ENCODE assay signal across 19 cellular contexts in the genomic region with DNA sequence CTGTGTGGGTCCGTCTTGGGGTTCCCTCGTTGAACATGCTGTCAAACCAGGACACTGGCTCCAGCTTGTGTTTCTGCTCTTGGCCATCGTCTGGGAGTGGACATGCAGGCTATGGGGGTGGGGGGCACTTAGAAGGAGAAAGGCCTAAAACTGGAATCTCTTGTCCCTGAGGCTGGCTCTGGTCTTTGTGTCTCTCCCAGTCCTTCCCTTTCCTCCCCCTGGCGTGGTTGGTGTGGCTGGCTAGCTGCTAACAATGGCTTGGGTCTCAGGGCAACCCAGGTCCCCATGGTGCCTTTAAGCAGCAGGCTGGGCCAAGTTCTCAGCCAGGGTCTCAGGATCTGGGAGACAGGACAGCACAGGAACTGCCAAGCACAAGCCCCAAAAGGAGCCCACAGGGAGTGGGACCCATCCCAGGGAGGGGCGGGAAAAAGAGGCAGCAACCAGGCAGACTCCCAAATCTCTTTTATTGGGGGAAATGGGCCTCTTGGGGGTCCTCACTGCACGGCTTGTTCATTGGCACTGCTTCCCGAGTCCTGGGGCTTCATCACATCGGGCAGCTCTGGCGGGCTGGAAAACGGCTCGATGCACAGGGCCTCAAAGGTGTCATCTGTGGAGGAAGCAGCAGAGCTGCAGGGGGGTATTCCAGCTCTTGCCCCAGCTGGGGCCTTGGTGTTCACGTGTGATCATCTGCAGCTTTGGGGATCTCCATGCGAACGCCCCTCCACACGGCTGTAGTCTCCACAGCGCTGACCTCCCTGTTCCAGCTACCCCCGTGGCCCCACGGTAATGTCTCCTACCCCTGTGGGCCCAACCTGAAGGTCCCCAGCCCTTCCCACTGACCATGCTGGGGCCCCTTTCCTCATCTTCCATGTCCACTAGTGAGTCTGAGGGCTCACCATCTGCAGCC. TPM values are rescaled to one million over a fixed set of nuclear protein-coding genes. Genes with fewer than 3 reads are reported as not detected.
DNase-seq lines count a peak whose midpoint lies in the region; ATAC-seq, FAIRE-seq and TF ChIP-seq lines count a peak whose summit lies in the region.
"Had no signal": no experiment of that assay in that cellular context is flagged by ENCODE, and none has a peak within 500 bp of the region (broad histone marks: within the 10 kb centered on the region; RNA-seq: fewer than 3 reads in every experiment).

No MANE protein-coding gene starts in this region.

- CTCF ChIA-PET in AG04450 (lab: Charles Lee): no interaction called here

- H3K36me3 Mint-ChIP-seq in activated naive CD8-positive, alpha-beta T cell: no peaks in the 10 kb centered on the region
- H3K36me3 Mint-ChIP-seq in natural killer cell treated with Interleukin-12 subunit alpha and Interleukin-12 subunit beta and Interleukin-15 and Interleukin-18, amount 100 ng/mL, for 72 hours: peaks cover 15% of the 10 kb centered on the region

- peak; percentile 49 for TF ChIP-seq POLR2A in GM12892 (IDR thresholded peaks at IDR 0.05; ENCODE audit: low read depth, low read length)

- H3K27ac ChIP-seq in AG04450 (ENCODE audit: low read depth, low read length): peak overlapping the region; percentile 21

- POLR2A ChIA-PET in AG04450 (lab: Yijun Ruan, JAX): interaction anchor here (1.1 kb wide), 1 partner anchor 19 kb away, joined by 3 read pairs; the partner anchor contains the start of gene SRRM2

- H3K9me3 Mint-ChIP-seq in activated naive CD8-positive, alpha-beta T cell (ENCODE audit: low read depth): no peaks in the 10 kb centered on the region
- no peaks in the 10 kb centered on the region for H3K9me3 Mint-ChIP-seq in natural killer cell treated with Interleukin-12 subunit alpha and Interleukin-12 subunit beta and Interleukin-15 and Interleukin-18, amount 100 ng/mL, for 72 hours

- H3K4me3 Mint-ChIP-seq in activated naive CD8-positive, alpha-beta T cell: no peak overlapping the region
- no peak overlapping the region for H3K4me3 Mint-ChIP-seq in natural killer cell treated with Interleukin-12 subunit alpha and Interleukin-12 subunit beta and Interleukin-15 and Interleukin-18, amount 100 ng/mL, for 72 hours

- FAIRE-seq in GM12892 (lab: Jason Lieb, UNC): no peak
- FAIRE-seq: D721Med had no signal

- no peak overlapping the region for H3K4me3 ChIP-seq in AG04450 (ENCODE audit: low read depth, low read length)
- H3K4me3 ChIP-seq: esophagus muscularis mucosa had no signal

- TF ChIP-seq CTCF in AG04450 (IDR thresholded peaks at IDR 0.05; ENCODE audit: low read depth, low read length): no peak

- peaks cover 35% of the 10 kb centered on the region for H3K4me1 Mint-ChIP-seq in activated naive CD8-positive, alpha-beta T cell (ENCODE audit: low read depth)
- peaks cover 30 to 40% of the 10 kb centered on the region in 2 donors for H3K4me1 Mint-ChIP-seq in natural killer cell treated with Interleukin-12 subunit alpha and Interleukin-12 subunit beta and Interleukin-15 and Interleukin-18, amount 100 ng/mL, for 72 hours (ENCODE audit: low read depth in 2 of 2)

- H3K9me3 ChIP-seq in AG04450 (ENCODE audit: control insufficient read depth, insufficient read depth, low read length): no peaks in the 10 kb centered on the region; the same call in 1 of the 2 replicates
- H3K9me3 ChIP-seq: esophagus muscularis mucosa had no signal

- DNase-seq in AG04450 (ENCODE audit: low read depth, low spot score) (no peak), GM12892 (ENCODE audit: insufficient read length) (no peak), NCI-H1436 (lab: John Stamatoyannopoulos, UW) (no peak), HCEC 1CT (no peak), RPMI8226 (no peak)
- DNase-seq in natural killer cell treated with Interleukin-12 subunit alpha and Interleukin-12 subunit beta and Interleukin-15 and Interleukin-18, amount 100 ng/mL, for 72 hours (ENCODE audit: low spot score): no peak
- DNase-seq: H7, NCI-H1436 treated with DMSO at 0.1 percent for 48 hours, NCI-H526 treated with DMSO at 0.1 percent for 48 hours, retina, SHP77 treated with DMSO at 0.1 percent for 48 hours had no signal

- peak overlapping the region; percentile 50 for H3K27ac Mint-ChIP-seq in activated naive CD8-positive, alpha-beta T cell
- H3K27ac Mint-ChIP-seq in natural killer cell treated with Interleukin-12 subunit alpha and Interleukin-12 subunit beta and Interleukin-15 and Interleukin-18, amount 100 ng/mL, for 72 hours: peak overlapping the region; percentile 30 to 60

- ATAC-seq in natural killer cell treated with Interleukin-12 subunit alpha and Interleukin-12 subunit beta and Interleukin-15 and Interleukin-18, amount 100 ng/mL, for 72 hours: no peak
- ATAC-seq in GM21723 (IDR thresholded peaks at IDR 0.05; ENCODE audit: unreplicated experiment): no peak

- H3K27me3 Mint-ChIP-seq in activated naive CD8-positive, alpha-beta T cell: no peaks in the 10 kb centered on the region
- no peaks in the 10 kb centered on the region for H3K27me3 Mint-ChIP-seq in natural killer cell treated with Interleukin-12 subunit alpha and Interleukin-12 subunit beta and Interleukin-15 and Interleukin-18, amount 100 ng/mL, for 72 hours

- no peaks in the 10 kb centered on the region for H3K27me3 ChIP-seq in AG04450 (ENCODE audit: control insufficient read depth, insufficient read depth, low read length)
- H3K27me3 ChIP-seq: esophagus muscularis mucosa had no signal

RNA-seq across cellular contexts. Expression of gene ELOB, which starts 5.3 kb away (rescaled TPM):
- polyA plus RNA-seq in AG04450 (2011; rRNA removed): 146 and 230 TPM in 2 replicates
- polyA minus RNA-seq in AG04450 (2011; rRNA and poly(A)+ RNA removed): 64.6 and 91.4 TPM in 2 replicates
- 194 TPM for polyA plus RNA-seq in GM12892 (2012; ENCODE audit: missing spikeins)
- 100 to 1,000 TPM; 196 to 201 TPM for total RNA-seq in natural killer cell treated with Interleukin-12 subunit alpha and Interleukin-12 subunit beta and Interleukin-15 and Interleukin-18, amount 100 ng/mL, for 72 hours

RNA-seq across cellular contexts. Expression of gene PRSS33, which starts 15.6 kb away (rescaled TPM):
- not detected in 2 replicates for polyA plus RNA-seq in AG04450 (2011; rRNA removed)
- not detected in 2 replicates for polyA minus RNA-seq in AG04450 (2011; rRNA and poly(A)+ RNA removed)
- polyA plus RNA-seq in GM12892 (2012; ENCODE audit: missing spikeins): not detected
- total RNA-seq in natural killer cell treated with Interleukin-12 subunit alpha and Interleukin-12 subunit beta and Interleukin-15 and Interleukin-18, amount 100 ng/mL, for 72 hours: not detected
- total RNA-seq: cardiac septum, esophagus muscularis mucosa, H7, mesenteric fat pad, subcutaneous adipose tissue had no signal

RNA-seq across cellular contexts. Expression of gene SRRM2, which starts 19.3 kb away (rescaled TPM):
- 80.5 and 116 TPM in 2 replicates for polyA plus RNA-seq in AG04450 (2011; rRNA removed)
- 130 and 214 TPM in 2 replicates for polyA minus RNA-seq in AG04450 (2011; rRNA and poly(A)+ RNA removed)
- 376 TPM for polyA plus RNA-seq in GM12892 (2012; ENCODE audit: missing spikeins)
- 1,000 to 10,000 TPM in 1 of 2 donors, 100 to 1,000 TPM in 1; 569 to 1,109 TPM for total RNA-seq in natural killer cell treated with Interleukin-12 subunit alpha and Interleukin-12 subunit beta and Interleukin-15 and Interleukin-18, amount 100 ng/mL, for 72 hours

RNA-seq across cellular contexts. Expression of gene PRSS41, which starts 26.5 kb away (rescaled TPM):
- not detected in 2 replicates for polyA plus RNA-seq in AG04450 (2011; rRNA removed)
- not detected in 2 replicates for polyA minus RNA-seq in AG04450 (2011; rRNA and poly(A)+ RNA removed)
- not detected for polyA plus RNA-seq in GM12892 (2012; ENCODE audit: missing spikeins)
- total RNA-seq in natural killer cell treated with Interleukin-12 subunit alpha and Interleukin-12 subunit beta and Interleukin-15 and Interleukin-18, amount 100 ng/mL, for 72 hours: not detected
- total RNA-seq: cardiac septum, esophagus muscularis mucosa, H7, HT-29, mesenteric fat pad, subcutaneous adipose tissue had no signal

RNA-seq across cellular contexts. Expression of gene PRSS21, which starts 45.3 kb away (rescaled TPM):
- 0.17 and 0.47 TPM in 2 replicates for polyA plus RNA-seq in AG04450 (2011; rRNA removed)
- polyA minus RNA-seq in AG04450 (2011; rRNA and poly(A)+ RNA removed): not detected in 2 replicates
- polyA plus RNA-seq in GM12892 (2012; ENCODE audit: missing spikeins): 0.59 TPM
- 10 to 100 TPM in 1 of 2 donors, under 1 TPM in 1; 0.53 to 21.5 TPM for total RNA-seq in natural killer cell treated with Interleukin-12 subunit alpha and Interleukin-12 subunit beta and Interleukin-15 and Interleukin-18, amount 100 ng/mL, for 72 hours
- total RNA-seq: cardiac septum, esophagus muscularis mucosa, HT-29, mesenteric fat pad had no signal
